Comparison of ENCODE assay signal across 10 cellular contexts in the genomic region with DNA sequence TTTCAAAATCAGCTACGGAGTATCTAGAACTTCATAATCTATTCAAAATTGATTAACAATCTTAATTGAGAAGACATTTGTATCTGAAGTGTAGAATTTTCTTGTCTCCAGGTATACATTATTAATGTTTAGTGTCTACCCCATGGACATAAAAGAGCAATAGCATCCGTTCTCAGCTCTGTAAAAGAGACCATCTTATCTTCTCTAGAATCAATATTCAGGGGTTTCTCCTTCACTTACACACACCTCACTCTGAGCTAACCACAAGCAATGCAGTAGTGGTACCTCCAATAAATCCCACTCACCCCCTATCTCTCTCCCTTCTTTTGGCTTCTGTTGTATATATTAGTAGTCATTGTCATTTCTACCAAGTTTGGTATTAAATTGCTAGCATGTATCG. TPM values are rescaled to one million over a fixed set of nuclear protein-coding genes. Genes with fewer than 3 reads are reported as not detected.
DNase-seq lines count a peak whose midpoint lies in the region; ATAC-seq and TF ChIP-seq lines count a peak whose summit lies in the region.
"Had no signal": no experiment of that assay in that cellular context is flagged by ENCODE, and none has a peak within 500 bp of the region (broad histone marks: within the 10 kb centered on the region; RNA-seq: fewer than 3 reads in every experiment).

No MANE protein-coding gene starts in this region.

- H3K4me1 ChIP-seq in esophagus muscularis mucosa = peaks cover 65 to 91% (median 84%) of the 10 kb centered on the region in 4 donors
- H3K4me1 ChIP-seq in right lobe of liver = peaks cover 0 to 42% (median 19%) of the 10 kb centered on the region in 4 donors

- no peak for TF ChIP-seq CTCF in esophagus muscularis mucosa (IDR thresholded peaks at IDR 0.05)
- TF ChIP-seq CTCF in right lobe of liver (IDR thresholded peaks at IDR 0.05) = no peak

- H3K27me3 ChIP-seq in esophagus muscularis mucosa = no peaks in the 10 kb centered on the region
- H3K27me3 ChIP-seq in right lobe of liver = no peaks in the 10 kb centered on the region

- H3K9me3 ChIP-seq in T-helper 17 cell (ENCODE audit: control insufficient read depth, low read length, poor library complexity, severe bottlenecking) (no peaks in the 10 kb centered on the region), esophagus muscularis mucosa (no peaks in the 10 kb centered on the region), right lobe of liver (no peaks in the 10 kb centered on the region)

- peaks cover 91% of the 10 kb centered on the region for H3K4me1 Mint-ChIP-seq in activated T-cell treated with anti-CD3 and anti-CD28 coated beads, Interleukin-2, amount 50 U/mL, for 72 hours (ENCODE audit: low read depth)
- peaks cover 57% of the 10 kb centered on the region for H3K4me1 Mint-ChIP-seq in T-helper 17 cell
- H3K4me1 Mint-ChIP-seq in stimulated activated naive CD8-positive, alpha-beta T cell treated with anti-CD3 and anti-CD28 coated beads, Interleukin-15, amount 100 ng/mL, for 72 hours = peaks cover 83% of the 10 kb centered on the region

- H3K27ac ChIP-seq in esophagus muscularis mucosa (replicated peaks in 1 of 4) (peak overlapping the region in 3 of 4 donors; percentile 52 to 68 (median 68)), right lobe of liver (no peak overlapping the region)

- no peaks in the 10 kb centered on the region for H3K9me3 Mint-ChIP-seq in activated T-cell treated with anti-CD3 and anti-CD28 coated beads, Interleukin-2, amount 50 U/mL, for 72 hours
- no peaks in the 10 kb centered on the region for H3K9me3 Mint-ChIP-seq in stimulated activated naive CD8-positive, alpha-beta T cell treated with anti-CD3 and anti-CD28 coated beads, Interleukin-15, amount 100 ng/mL, for 72 hours

- H3K36me3 Mint-ChIP-seq in activated T-cell treated with anti-CD3 and anti-CD28 coated beads, Interleukin-2, amount 50 U/mL, for 72 hours (ENCODE audit: insufficient read depth in 2 of 2) = peaks cover 0 to 1% of the 10 kb centered on the region in 2 donors
- H3K36me3 Mint-ChIP-seq in T-helper 17 cell (ENCODE audit: low read depth) = peaks cover 4% of the 10 kb centered on the region

- H3K4me3 ChIP-seq in esophagus muscularis mucosa (peak overlapping the region in 1 of 4 donors; percentile 7), right lobe of liver (no peak overlapping the region)

- 54% methylated on average over 3 of the region's 3 CpGs for WGBS in esophagus muscularis mucosa
- WGBS in right lobe of liver (ENCODE audit: insufficient coverage, low coverage, low lambda C conversion rate, missing lambda C conversion rate) = 65% methylated on average over 3 of the region's 3 CpGs

- ATAC-seq in activated T-cell treated with anti-CD3 and anti-CD28 coated beads, Interleukin-2, amount 50 U/mL, for 72 hours (replicated peaks in 1 of 2) = peak; percentile 74 to 76
- peak; percentile 81 for ATAC-seq in T-helper 17 cell
- peak; percentile 75 for ATAC-seq in stimulated activated naive CD8-positive, alpha-beta T cell treated with anti-CD3 and anti-CD28 coated beads, Interleukin-15, amount 100 ng/mL, for 72 hours
- ATAC-seq in right lobe of liver = no peak
- ATAC-seq in HG03045 (IDR thresholded peaks at IDR 0.05; ENCODE audit: unreplicated experiment) = no peak

- DNase-seq in activated T-cell treated with anti-CD3 and anti-CD28 coated beads, Interleukin-2, amount 50 U/mL, for 72 hours = no peak
- DNase-seq in activated T-cell treated with anti-CD3 and anti-CD28 coated beads for 4 hours = no peak
- no peak for DNase-seq in T-helper 17 cell
- DNase-seq in esophagus muscularis mucosa (ENCODE audit: extremely low spot score) = no peak
- no peak for DNase-seq in stimulated activated naive CD8-positive, alpha-beta T cell treated with anti-CD3 and anti-CD28 coated beads, Interleukin-15, amount 100 ng/mL, for 72 hours
- DNase-seq in stimulated activated CD8-positive, alpha-beta memory T cell treated with anti-CD3 and anti-CD28 coated beads, Interleukin-4, amount 100 ng/mL, for 48 hours = no peak
- no peak for DNase-seq in right lobe of liver
- DNase-seq: Kasumi-1, NCI-H1930 had no signal

- no peaks in the 10 kb centered on the region for H3K36me3 ChIP-seq in esophagus muscularis mucosa
- no peaks in the 10 kb centered on the region for H3K36me3 ChIP-seq in right lobe of liver

- no peak for TF ChIP-seq EP300 in esophagus muscularis mucosa (IDR thresholded peaks at IDR 0.05)

- intact Hi-C loops in esophagus muscularis mucosa (cut with DNase I) (loop anchor here (5.0 to 10.0 kb wide), 2 partner anchors 157 to 200 kb away; no protein-coding TSS in a partner anchor), right lobe of liver (cut with DNase I) (no loop called here)

- peak overlapping the region; percentile 74 for H3K27ac Mint-ChIP-seq in activated T-cell treated with anti-CD3 and anti-CD28 coated beads, Interleukin-2, amount 50 U/mL, for 72 hours
- peak overlapping the region; percentile 91 for H3K27ac Mint-ChIP-seq in T-helper 17 cell
- no peak overlapping the region for H3K27ac Mint-ChIP-seq in stimulated activated naive CD8-positive, alpha-beta T cell treated with anti-CD3 and anti-CD28 coated beads, Interleukin-15, amount 100 ng/mL, for 72 hours

- H3K27me3 Mint-ChIP-seq in activated T-cell treated with anti-CD3 and anti-CD28 coated beads, Interleukin-2, amount 50 U/mL, for 72 hours (ENCODE audit: low read depth) = no peaks in the 10 kb centered on the region
- H3K27me3 Mint-ChIP-seq in T-helper 17 cell = no peaks in the 10 kb centered on the region
- no peaks in the 10 kb centered on the region for H3K27me3 Mint-ChIP-seq in stimulated activated naive CD8-positive, alpha-beta T cell treated with anti-CD3 and anti-CD28 coated beads, Interleukin-15, amount 100 ng/mL, for 72 hours

- TF ChIP-seq POLR2A in esophagus muscularis mucosa (IDR thresholded peaks at IDR 0.05; ENCODE audit: low read depth) (no peak), right lobe of liver (IDR thresholded peaks at IDR 0.05) (no peak)

- peak overlapping the region; percentile 72 to 93 for H3K4me3 Mint-ChIP-seq in activated T-cell treated with anti-CD3 and anti-CD28 coated beads, Interleukin-2, amount 50 U/mL, for 72 hours
- H3K4me3 Mint-ChIP-seq in T-helper 17 cell = peak overlapping the region; percentile 91
- peak overlapping the region; percentile 41 to 73 for H3K4me3 Mint-ChIP-seq in stimulated activated naive CD8-positive, alpha-beta T cell treated with anti-CD3 and anti-CD28 coated beads, Interleukin-15, amount 100 ng/mL, for 72 hours

RNA-seq across cellular contexts. Expression of a gene that starts 16.2 kb away (rescaled TPM):
- 100 to 1,000 TPM; 299 to 323 TPM for total RNA-seq in activated T-cell treated with anti-CD3 and anti-CD28 coated beads, Interleukin-2, amount 50 U/mL, for 72 hours
- total RNA-seq in T-helper 17 cell (100 to 1,000 TPM; 641 to 725 TPM), esophagus muscularis mucosa (100 to 1,000 TPM; 635 to 868 (median 720) TPM), right lobe of liver (10 to 100 TPM; 49.9 to 89.6 (median 63.2) TPM)

Comparison
In these comparisons a context has a peak if more than half of its experiments do, and no peak if none do; other contexts are left out.
1. ATAC-seq: peak in activated T-cell treated with anti-CD3 and anti-CD28 coated beads, Interleukin-2, amount 50 U/mL, for 72 hours (2 of 2), T-helper 17 cell (single experiment) and stimulated activated naive CD8-positive, alpha-beta T cell treated with anti-CD3 and anti-CD28 coated beads, Interleukin-15, amount 100 ng/mL, for 72 hours (single experiment); none in right lobe of liver (0 of 4) and HG03045 (single experiment).
2. H3K27ac Mint-ChIP-seq: peak in activated T-cell treated with anti-CD3 and anti-CD28 coated beads, Interleukin-2, amount 50 U/mL, for 72 hours (single experiment) and T-helper 17 cell (single experiment); none in stimulated activated naive CD8-positive, alpha-beta T cell treated with anti-CD3 and anti-CD28 coated beads, Interleukin-15, amount 100 ng/mL, for 72 hours (0 of 2).
3. H3K27ac ChIP-seq: peak in esophagus muscularis mucosa (3 of 4); none in right lobe of liver (0 of 3).
4. Peak in every context shown above with its lines, with median percentiles within 50 percentile points of each other: H3K4me3 Mint-ChIP-seq.